In genomic region chr5:171610053-171610452, GRCh38 we compare ENCODE assay signal across 14 cellular contexts.
DNase-seq lines count a peak whose midpoint lies in the region; ATAC-seq and TF ChIP-seq lines count a peak whose summit lies in the region.
"Had no signal": no experiment of that assay in that cellular context is flagged by ENCODE, and none has a peak within 500 bp of the region (broad histone marks: within the 10 kb centered on the region; RNA-seq: fewer than 3 reads in every experiment).

No MANE protein-coding gene starts in this region.

- H3K27ac Mint-ChIP-seq in endodermal cell: no peak overlapping the region
- H3K27ac Mint-ChIP-seq in activated CD4-positive, alpha-beta T cell treated with anti-CD3 and anti-CD28 coated beads for 36 hours: no peak overlapping the region
- H3K27ac Mint-ChIP-seq: CD4-positive, alpha-beta memory T cell had no signal

- H3K27me3 Mint-ChIP-seq in endodermal cell (ENCODE audit: insufficient read depth): peaks cover 12% of the 10 kb centered on the region
- peaks cover 24% of the 10 kb centered on the region for H3K27me3 Mint-ChIP-seq in activated CD4-positive, alpha-beta T cell treated with anti-CD3 and anti-CD28 coated beads for 36 hours

- H3K4me3 Mint-ChIP-seq in endodermal cell: no peak overlapping the region
- no peak overlapping the region for H3K4me3 Mint-ChIP-seq in activated CD4-positive, alpha-beta T cell treated with anti-CD3 and anti-CD28 coated beads for 36 hours
- H3K4me3 Mint-ChIP-seq: CD4-positive, alpha-beta memory T cell had no signal

- H3K27ac ChIP-seq in HEK293 (ENCODE audit: extremely low read depth, low read depth, low read length) (no peak overlapping the region), endodermal cell (ENCODE audit: low read depth, low read length) (no peak overlapping the region)

- TF ChIP-seq CTCF in HEK293 (tag by site-specific recombination; IDR thresholded peaks at IDR 0.05): no peak
- TF ChIP-seq CTCF in endodermal cell (conservative IDR thresholded peaks at IDR 0.05): no peak

- WGBS in endodermal cell (ENCODE audit: insufficient coverage in 1 of 2, insufficient read length in 1 of 2), 2 experiments: 100% methylated on average over 1 of the region's 1 CpG

- H3K4me3 ChIP-seq in HEK293 (ENCODE audit: low read depth, low read length) (no peak overlapping the region), endodermal cell (ENCODE audit: low read length) (no peak overlapping the region)
- H3K4me3 ChIP-seq: HAP-1 had no signal

- peak; percentile 5 for DNase-seq in endodermal cell
- DNase-seq in posterior vena cava (ENCODE audit: low spot score): peak; percentile 63
- no peak for DNase-seq in UCSD-AML1 (lab: John Stamatoyannopoulos, UW; ENCODE audit: unreplicated experiment)
- DNase-seq in activated CD4-positive, alpha-beta T cell treated with anti-CD3 and anti-CD28 coated beads for 36 hours: no peak
- DNase-seq: C1 segment of cervical spinal cord; Calu3; CD4-positive, alpha-beta memory T cell; COR-L47; DMS153; DND-41; GOT3 had no signal

- H3K4me1 ChIP-seq in HEK293 (ENCODE audit: control insufficient read depth, insufficient read depth, low read length) (no peaks in the 10 kb centered on the region), endodermal cell (ENCODE audit: control insufficient read depth, insufficient read depth, low read length) (no peaks in the 10 kb centered on the region)
- H3K4me1 ChIP-seq: HAP-1 had no signal

- H3K9ac ChIP-seq in endodermal cell (ENCODE audit: extremely low read depth, low read length, poor library complexity, severe bottlenecking): no peak overlapping the region

- H3K4me1 Mint-ChIP-seq in endodermal cell: peaks cover 5% of the 10 kb centered on the region
- no peaks in the 10 kb centered on the region for H3K4me1 Mint-ChIP-seq in activated CD4-positive, alpha-beta T cell treated with anti-CD3 and anti-CD28 coated beads for 36 hours
- H3K4me1 Mint-ChIP-seq: CD4-positive, alpha-beta memory T cell had no signal

- H3K36me3 ChIP-seq in HEK293 (ENCODE audit: control insufficient read depth in 2 of 2, insufficient read depth in 1 of 2, low read length in 2 of 2): no peaks in the 10 kb centered on the region
- H3K36me3 ChIP-seq in endodermal cell (ENCODE audit: control insufficient read depth, insufficient read depth, low read length): no peaks in the 10 kb centered on the region
- H3K36me3 ChIP-seq: HAP-1 had no signal

- H3K9me3 ChIP-seq in HEK293 (ENCODE audit: control insufficient read depth, insufficient read depth, low read depth, low read length) (no peaks in the 10 kb centered on the region; the same call in 1 of the 2 replicates), endodermal cell (ENCODE audit: control insufficient read depth, low read length) (peaks cover 28% of the 10 kb centered on the region)
- H3K9me3 ChIP-seq: HAP-1 had no signal

- CTCF ChIA-PET in HEK293 (lab: Yijun Ruan, JAX): interaction anchor here (0.6 to 1.7 kb wide), 4 partner anchors 14 to 511 kb away, joined by 3 to 5 read pairs (median 4); partner anchors contain the start of gene FGF18
- CTCF ChIA-PET in activated CD4-positive, alpha-beta T cell treated with anti-CD3 and anti-CD28 coated beads for 36 hours (lab: Charles Lee): interaction anchor here (0.6 to 1.2 kb wide), 3 partner anchors 49 to 376 kb away, joined by 3 read pairs; no protein-coding TSS in a partner anchor

- no peaks in the 10 kb centered on the region for H3K27me3 ChIP-seq in endodermal cell (ENCODE audit: control insufficient read depth, insufficient read depth, low read length, poor library complexity, severe bottlenecking)

- peaks cover 29% of the 10 kb centered on the region for H3K9me3 Mint-ChIP-seq in endodermal cell
- peaks cover 6% of the 10 kb centered on the region for H3K9me3 Mint-ChIP-seq in activated CD4-positive, alpha-beta T cell treated with anti-CD3 and anti-CD28 coated beads for 36 hours (ENCODE audit: low read depth)

- intact Hi-C loops in posterior vena cava (cut with DNase I): no loop called here
- intact Hi-C loops in activated CD4-positive, alpha-beta T cell treated with anti-CD3 and anti-CD28 coated beads for 36 hours (cut with DNase I, micrococcal nuclease): no loop called here

- POLR2A ChIA-PET in HEK293 (lab: Yijun Ruan, JAX): no interaction called here
- POLR2A ChIA-PET in activated CD4-positive, alpha-beta T cell treated with anti-CD3 and anti-CD28 coated beads for 36 hours (lab: Charles Lee): no interaction called here

- no peak for ATAC-seq in activated CD4-positive, alpha-beta T cell treated with anti-CD3 and anti-CD28 coated beads for 36 hours
- no peak for ATAC-seq in GM18873 (IDR thresholded peaks at IDR 0.05; ENCODE audit: low FRiP score, unreplicated experiment)

- no peaks in the 10 kb centered on the region for H3K36me3 Mint-ChIP-seq in endodermal cell (ENCODE audit: low read depth)
- H3K36me3 Mint-ChIP-seq in activated CD4-positive, alpha-beta T cell treated with anti-CD3 and anti-CD28 coated beads for 36 hours (ENCODE audit: low read depth): peaks cover 1% of the 10 kb centered on the region
- H3K36me3 Mint-ChIP-seq: CD4-positive, alpha-beta memory T cell had no signal

TF ChIP-seq in HEK293, 187 proteins besides CTCF, POLR2A, EP300 and RAD21:
- TF ChIP-seq HIC1 (tag by site-specific recombination; IDR thresholded peaks at IDR 0.05) (no peak), ZNF623 (tag by site-specific recombination; IDR thresholded peaks at IDR 0.05) (peak; percentile 77)

Comparison
In these comparisons a context has a peak if more than half of its experiments do, and no peak if none do; other contexts are left out.
1. DNase-seq: peak in endodermal cell (single experiment) and posterior vena cava (single experiment); none in UCSD-AML1 (single experiment) and activated CD4-positive, alpha-beta T cell treated with anti-CD3 and anti-CD28 coated beads for 36 hours (single experiment).